In genomic region chr14:35046751-35047536, GRCh38 we compare ENCODE assay signal across 1 cellular context.
A peak's percentile ranks its signal among the peaks of the same experiment; 100 is the strongest.
TF ChIP-seq lines count a peak whose summit lies in the region.

No MANE protein-coding gene starts in this region.

TF ChIP-seq in HepG2, 621 proteins besides CTCF, POLR2A, EP300 and RAD21 (continued from another document and continues in another):
- TF ChIP-seq ZNF10 (CRISPR knock-in tag; IDR thresholded peaks at IDR 0.05; ENCODE audit: borderline replicate concordance, low read depth) (0 out of 2 replicates have a peak, but pooled peaks have one; percentile 8), GLI4 (CRISPR knock-in tag; IDR thresholded peaks at IDR 0.05; ENCODE audit: borderline replicate concordance) (peak; percentile 97; the same call in 1 of the 2 replicates), ZNF800 (CRISPR knock-in tag; IDR thresholded peaks at IDR 0.05) (0 out of 2 replicates have a peak, but pooled peaks have one; percentile 6), NCOA1 (CRISPR knock-in tag; IDR thresholded peaks at IDR 0.05) (peak; percentile 87), THAP9 (CRISPR knock-in tag; IDR thresholded peaks at IDR 0.05; ENCODE audit: borderline replicate concordance) (peak; percentile 9), HNRNPLL (IDR thresholded peaks at IDR 0.05; ENCODE audit: low read depth, low read length, poor library complexity, severe bottlenecking) (no peak), KDM5A (IDR thresholded peaks at IDR 0.05; ENCODE audit: borderline replicate concordance, low read length) (peak; percentile 72), ZNF138 (CRISPR knock-in tag; IDR thresholded peaks at IDR 0.05; ENCODE audit: low read depth) (0 out of 2 replicates have a peak, but pooled peaks have one; percentile 3), ZNF512B (CRISPR knock-in tag; IDR thresholded peaks at IDR 0.05; ENCODE audit: borderline replicate concordance) (0 out of 2 replicates have a peak, but pooled peaks have one; percentile 8), ZNF703 (CRISPR knock-in tag; IDR thresholded peaks at IDR 0.05; ENCODE audit: borderline replicate concordance) (0 out of 2 replicates have a peak, but pooled peaks have one; percentile 90), GPBP1L1 (CRISPR knock-in tag; IDR thresholded peaks at IDR 0.05) (no peak), ZNF709 (CRISPR knock-in tag; IDR thresholded peaks at IDR 0.05) (peak; percentile 3; the same call in 1 of the 2 replicates), ZNF746 (CRISPR knock-in tag; IDR thresholded peaks at IDR 0.05) (peak; percentile 75; the same call in 1 of the 2 replicates), CERS6 (CRISPR knock-in tag; IDR thresholded peaks at IDR 0.05) (no peak), ZNF296 (CRISPR knock-in tag; conservative IDR thresholded peaks at IDR 0.05) (0 out of 2 replicates have a peak, but pooled peaks have one; percentile 4), ZNF761 (CRISPR knock-in tag; conservative IDR thresholded peaks at IDR 0.05) (no peak), ZNF17 (CRISPR knock-in tag; IDR thresholded peaks at IDR 0.05) (no peak), ZEB1 (IDR thresholded peaks at IDR 0.05; ENCODE audit: insufficient replicate concordance, low read depth) (peak; percentile 6), ZNF501 (CRISPR knock-in tag; IDR thresholded peaks at IDR 0.05) (peak; percentile 55; the same call in 1 of the 2 replicates), FOXO4 (CRISPR knock-in tag; conservative IDR thresholded peaks at IDR 0.05) (peak; percentile 97; the same call in 1 of the 2 replicates), MYPOP (CRISPR knock-in tag; IDR thresholded peaks at IDR 0.05) (peak; percentile 19; the same call in 1 of the 2 replicates), ZNF20 (CRISPR knock-in tag; IDR thresholded peaks at IDR 0.05) (peak; percentile 27; the same call in 1 of the 2 replicates), ZNF335 (CRISPR knock-in tag; IDR thresholded peaks at IDR 0.05) (no peak), ZNF414 (CRISPR knock-in tag; IDR thresholded peaks at IDR 0.05) (peak; percentile 20; the same call in 1 of the 2 replicates), ZBTB39 (CRISPR knock-in tag; IDR thresholded peaks at IDR 0.05) (peak; percentile 49; the same call in 1 of the 2 replicates), SSRP1 (CRISPR knock-in tag; IDR thresholded peaks at IDR 0.05) (0 out of 2 replicates have a peak, but pooled peaks have one; percentile 16), FLYWCH1 (CRISPR knock-in tag; IDR thresholded peaks at IDR 0.05) (peak; percentile 44; the same call in 1 of the 2 replicates), SRSF9 (IDR thresholded peaks at IDR 0.05; ENCODE audit: borderline replicate concordance, insufficient read depth, low read depth, low read length, poor library complexity, severe bottlenecking) (no peak), MTERF4 (CRISPR knock-in tag; IDR thresholded peaks at IDR 0.05) (0 out of 2 replicates have a peak, but pooled peaks have one; percentile 11), THAP7 (CRISPR knock-in tag; IDR thresholded peaks at IDR 0.05) (peak; percentile 89; the same call in 1 of the 2 replicates), ZNF720 (CRISPR knock-in tag; IDR thresholded peaks at IDR 0.05) (no peak), ZNF547 (CRISPR knock-in tag; IDR thresholded peaks at IDR 0.05) (0 out of 2 replicates have a peak, but pooled peaks have one; percentile 8), KDM4B (CRISPR knock-in tag; IDR thresholded peaks at IDR 0.05) (no peak), IRF9 (CRISPR knock-in tag; IDR thresholded peaks at IDR 0.05; ENCODE audit: borderline replicate concordance) (peak; percentile 48), ZNF337 (CRISPR knock-in tag; IDR thresholded peaks at IDR 0.05; ENCODE audit: borderline replicate concordance, low read depth) (peak; percentile 9; the same call in 1 of the 2 replicates)
